In genomic region chr7:99498546-99498944, GRCh38 we compare ENCODE assay signal across 8 cellular contexts. TPM values are rescaled to one million over a fixed set of nuclear protein-coding genes. Genes with fewer than 3 reads are reported as not detected.
DNase-seq lines count a peak whose midpoint lies in the region; ATAC-seq, FAIRE-seq and TF ChIP-seq lines count a peak whose summit lies in the region.

No MANE protein-coding gene starts in this region.

- H3K4me1 ChIP-seq in HepG2 (ENCODE audit: insufficient read depth, low read length), result peaks cover 17% of the 10 kb centered on the region
- peaks cover 0 to 31% (median 24%) of the 10 kb centered on the region in 4 donors for H3K4me1 ChIP-seq in tibial nerve

- POLR2A ChIA-PET in HepG2 (lab: Yijun Ruan, JAX), result interaction anchor here (4.5 kb wide), 1 partner anchor 60 kb away, joined by 31 read pairs; the partner anchor contains the start of gene ZNF655

- peaks cover 40% of the 10 kb centered on the region for H3K79me2 ChIP-seq in HepG2 (ENCODE audit: insufficient read depth, low read length)

- TF ChIP-seq POLR2A in HepG2 (IDR thresholded peaks at IDR 0.05; ENCODE audit: insufficient read depth in 1 of 2, low read depth in 2 of 2, low read length in 2 of 2) (no peak), tibial nerve (IDR thresholded peaks at IDR 0.05) (no peak)

- no TSS peak for BruUV-seq in HepG2 (replicated peaks; lab: Mats Ljungman, UMichigan)

- intact Hi-C loops in HepG2 (cut with micrococcal nuclease; ENCODE audit: unreplicated experiment) (no loop called here), head of caudate nucleus (cut with DNase I) (no loop called here)

- H3K27ac Mint-ChIP-seq in activated naive CD4-positive, alpha-beta T cell treated with anti-CD3 and anti-CD28 coated beads, Interleukin-2, amount 10 ng/mL, durations not matched to agents 7 days and 5 days, result peak overlapping the region; percentile 100
- H3K27ac Mint-ChIP-seq in activated naive CD4-positive, alpha-beta T cell treated with anti-CD3 and anti-CD28 coated beads, Interleukin-2, amount 50 U/mL, for 72 hours, result peak overlapping the region; percentile 99 to 100

- DNase-seq in activated naive CD4-positive, alpha-beta T cell treated with anti-CD3 and anti-CD28 coated beads, Interleukin-2, amount 10 ng/mL, durations not matched to agents 7 days and 5 days, result no peak
- no peak for DNase-seq in activated naive CD4-positive, alpha-beta T cell (lab: John Stamatoyannopoulos, UW)
- DNase-seq in activated naive CD4-positive, alpha-beta T cell treated with anti-CD3 and anti-CD28 coated beads, Interleukin-2, amount 50 U/mL, for 72 hours (ENCODE audit: low spot score in 2 of 2), result no peak
- no peak for DNase-seq in HepG2 (ENCODE audit: low spot score)
- DNase-seq in tibial nerve (ENCODE audit: low spot score in 2 of 2), result no peak
- no peak for DNase-seq in activated CD4-positive, CD25-positive, alpha-beta regulatory T cell (lab: John Stamatoyannopoulos, UW)
- DNase-seq in head of caudate nucleus, result no peak

- peaks cover 17% of the 10 kb centered on the region for H4K20me1 ChIP-seq in HepG2 (ENCODE audit: insufficient read depth, low read length)

- no peak for TF ChIP-seq EP300 in HepG2 (IDR thresholded peaks at IDR 0.05; ENCODE audit: low read depth in 2 of 2, low read length in 2 of 2)
- no peak for TF ChIP-seq EP300 in HepG2 (CRISPR knock-in tag; IDR thresholded peaks at IDR 0.05; ENCODE audit: borderline replicate concordance)
- no peak for TF ChIP-seq EP300 in tibial nerve (IDR thresholded peaks at IDR 0.05)

- TF ChIP-seq CTCF in HepG2 (CRISPR knock-in tag; IDR thresholded peaks at IDR 0.05) (no peak), tibial nerve (IDR thresholded peaks at IDR 0.05) (no peak)

- CTCF ChIA-PET in activated naive CD4-positive, alpha-beta T cell treated with anti-CD3 and anti-CD28 coated beads, Interleukin-2, amount 10 ng/mL, durations not matched to agents 7 days and 5 days (lab: Charles Lee), result no interaction called here
- CTCF ChIA-PET in HepG2 (lab: Yijun Ruan, JAX; ENCODE audit: low intra/inter-chr PET ratio, low total read pairs), result no interaction called here

- H3K27me3 ChIP-seq in HepG2 (ENCODE audit: control insufficient read depth in 1 of 2, insufficient read depth in 2 of 2, low read length in 2 of 2), result no peaks in the 10 kb centered on the region; a peak in 1 of 5 replicates
- H3K27me3 ChIP-seq in tibial nerve, result no peaks in the 10 kb centered on the region

- peak overlapping the region; percentile 90 for H3K4me2 ChIP-seq in HepG2 (ENCODE audit: low read depth, low read length)

- ATAC-seq in activated naive CD4-positive, alpha-beta T cell treated with anti-CD3 and anti-CD28 coated beads, Interleukin-2, amount 50 U/mL, for 72 hours, result no peak
- ATAC-seq in HepG2 (peak; percentile 28), GM21447 (IDR thresholded peaks at IDR 0.05; ENCODE audit: unreplicated experiment) (no peak)

- peaks cover 12% of the 10 kb centered on the region for H3K9me3 Mint-ChIP-seq in activated naive CD4-positive, alpha-beta T cell treated with anti-CD3 and anti-CD28 coated beads, Interleukin-2, amount 10 ng/mL, durations not matched to agents 7 days and 5 days
- H3K9me3 Mint-ChIP-seq in activated naive CD4-positive, alpha-beta T cell treated with anti-CD3 and anti-CD28 coated beads, Interleukin-2, amount 50 U/mL, for 72 hours, result peaks cover 16 to 17% of the 10 kb centered on the region in 2 donors

- peaks cover 22% of the 10 kb centered on the region for H3K4me1 Mint-ChIP-seq in activated naive CD4-positive, alpha-beta T cell treated with anti-CD3 and anti-CD28 coated beads, Interleukin-2, amount 10 ng/mL, durations not matched to agents 7 days and 5 days

- 18% methylated on average over 2 of the region's 11 CpGs for WGBS in HepG2 (ENCODE audit: low lambda C conversion rate)
- 77 to 81% methylated on average over 10 to 11 of the region's 11 CpGs for WGBS in tibial nerve, 2 donors

- H3K27ac ChIP-seq in HepG2 (ENCODE audit: extremely low read length, insufficient read depth, low read length), result no peak overlapping the region
- peak overlapping the region in 1 of 4 donors; percentile 96 for H3K27ac ChIP-seq in tibial nerve

- peak overlapping the region; percentile 85 for H3K9ac ChIP-seq in HepG2 (ENCODE audit: insufficient read depth, low read depth, low read length)

- no peak overlapping the region for H2AFZ ChIP-seq in HepG2 (ENCODE audit: low read length)

- peak overlapping the region; percentile 96 for H3K4me3 Mint-ChIP-seq in activated naive CD4-positive, alpha-beta T cell treated with anti-CD3 and anti-CD28 coated beads, Interleukin-2, amount 10 ng/mL, durations not matched to agents 7 days and 5 days

- TF ChIP-seq RAD21 in HepG2 (CRISPR knock-in tag; IDR thresholded peaks at IDR 0.05), result no peak

- H3K9me3 ChIP-seq in HepG2 (ENCODE audit: low read length), result no peaks in the 10 kb centered on the region
- H3K9me3 ChIP-seq in tibial nerve, result peaks cover 0 to 17% (median 7%) of the 10 kb centered on the region in 4 donors

- H3K36me3 ChIP-seq in HepG2 (replicated peaks in 1 of 2; ENCODE audit: control insufficient read depth in 1 of 2, insufficient read depth in 2 of 2, low read length in 2 of 2) (peaks cover 9 to 18% of the 10 kb centered on the region in 2 experiments), tibial nerve (peaks cover 4 to 51% (median 20%) of the 10 kb centered on the region in 3 donors)

- in situ Hi-C loops in HepG2 (cut with HindIII; ENCODE audit: extremely low pct_ligation_motif_present, low pct_unique_long_range_greater_than_20kb), result no loop called here

- peaks cover 55% of the 10 kb centered on the region for H3K36me3 Mint-ChIP-seq in activated naive CD4-positive, alpha-beta T cell treated with anti-CD3 and anti-CD28 coated beads, Interleukin-2, amount 10 ng/mL, durations not matched to agents 7 days and 5 days
- peaks cover 63 to 69% of the 10 kb centered on the region in 2 donors for H3K36me3 Mint-ChIP-seq in activated naive CD4-positive, alpha-beta T cell treated with anti-CD3 and anti-CD28 coated beads, Interleukin-2, amount 50 U/mL, for 72 hours

- FAIRE-seq in HepG2 (lab: Jason Lieb, UNC), result no peak

- peaks cover 4% of the 10 kb centered on the region for H3K27me3 Mint-ChIP-seq in activated naive CD4-positive, alpha-beta T cell treated with anti-CD3 and anti-CD28 coated beads, Interleukin-2, amount 10 ng/mL, durations not matched to agents 7 days and 5 days

- H3K4me3 ChIP-seq in HepG2 (replicated peaks in 1 of 3; ENCODE audit: insufficient read depth in 1 of 3, low read depth in 2 of 3, low read length in 3 of 3), result peak overlapping the region; percentile 75 to 99 (median 98)
- H3K4me3 ChIP-seq in tibial nerve, result peak overlapping the region; percentile 57 to 87 (median 84)

RNA-seq across cellular contexts. Expression of gene ZNF394, which starts 1.5 kb away (rescaled TPM):
- total RNA-seq in activated naive CD4-positive, alpha-beta T cell treated with anti-CD3 and anti-CD28 coated beads, Interleukin-2, amount 50 U/mL, for 72 hours, result 10 to 100 TPM; 25.0 to 50.7 TPM
- 18.7 and 19.6 TPM in 2 replicates for total RNA-seq in HepG2 (2016; rRNA removed; fragmentation: Illumina TruSeq; extraction: Trizol)
- total RNA-seq in HepG2 (2016; cell fraction: cytosol; rRNA removed; fragmentation: Illumina TruSeq; extraction: Trizol; ENCODE audit: low read depth), result 14.4 and 15.6 TPM in 2 replicates
- 17.1 and 18.1 TPM in 2 replicates for total RNA-seq in HepG2 (2016; cell fraction: insoluble cytoplasmic fraction; rRNA removed; fragmentation: Illumina TruSeq; extraction: Trizol)
- total RNA-seq in HepG2 (2016; cell fraction: membrane; rRNA removed; fragmentation: Illumina TruSeq; extraction: Trizol), result 18.0 and 18.1 TPM in 2 replicates
- total RNA-seq in HepG2 (2016; cell fraction: nucleus; rRNA removed; fragmentation: Illumina TruSeq; extraction: Trizol), result 12.9 and 15.2 TPM in 2 replicates
- polyA plus RNA-seq in HepG2 (2011; rRNA removed), result 7.8 and 8.6 TPM in 2 replicates
- 6.9 and 7.2 TPM in 2 replicates for polyA plus RNA-seq in HepG2 (2011; cell fraction: cytosol; rRNA removed)
- polyA plus RNA-seq in HepG2 (2011; cell fraction: nucleus; rRNA removed), result 9.1 and 13.1 TPM in 2 replicates
- 7.0 and 7.3 TPM in 2 replicates for polyA plus RNA-seq in HepG2 (2012)
- polyA plus RNA-seq in HepG2 (2016; cell fraction: cytosol; fragmentation: Illumina TruSeq; extraction: Trizol; ENCODE audit: low read depth), result 2.2 and 2.9 TPM in 2 replicates
- polyA plus RNA-seq in HepG2 (2016; cell fraction: insoluble cytoplasmic fraction; fragmentation: Illumina TruSeq; extraction: Trizol; ENCODE audit: low read depth), result 12.0 and 13.7 TPM in 2 replicates
- polyA plus RNA-seq in HepG2 (2016; cell fraction: membrane; fragmentation: Illumina TruSeq; extraction: Trizol; ENCODE audit: low read depth), result 4.1 and 4.3 TPM in 2 replicates
- polyA plus RNA-seq in HepG2 (2016; cell fraction: nucleus; fragmentation: Illumina TruSeq; extraction: Trizol; ENCODE audit: insufficient read depth, low read depth), result 20.5 and 23.9 TPM in 2 replicates
- polyA minus RNA-seq in HepG2 (2011; rRNA and poly(A)+ RNA removed; ENCODE audit: low replicate concordance), result 9.5 and 16.3 TPM in 2 replicates
- 7.2 and 9.4 TPM in 2 replicates for polyA minus RNA-seq in HepG2 (2011; cell fraction: cytosol; rRNA and poly(A)+ RNA removed)
- 20.2 and 23.1 TPM in 2 replicates for polyA minus RNA-seq in HepG2 (2011; cell fraction: nucleus; rRNA and poly(A)+ RNA removed)
- total RNA-seq in tibial nerve, result 10 to 100 TPM; 36.9 to 47.3 (median 44.5) TPM

RNA-seq across cellular contexts. Expression of gene ZKSCAN5, which starts 5.9 kb away (rescaled TPM):
- total RNA-seq in activated naive CD4-positive, alpha-beta T cell treated with anti-CD3 and anti-CD28 coated beads, Interleukin-2, amount 50 U/mL, for 72 hours, result 10 to 100 TPM in 1 of 2 donors, 1 to 10 TPM in 1; 9.6 to 14.0 TPM
- total RNA-seq in HepG2 (2016; rRNA removed; fragmentation: Illumina TruSeq; extraction: Trizol) (11.7 and 14.4 TPM in 2 replicates), tibial nerve (10 to 100 TPM in 2 of 4 donors, 1 to 10 TPM in 2; 9.0 to 11.7 (median 9.9) TPM)
- 2.1 and 2.3 TPM in 2 replicates for total RNA-seq in HepG2 (2016; cell fraction: cytosol; rRNA removed; fragmentation: Illumina TruSeq; extraction: Trizol; ENCODE audit: low read depth)
- total RNA-seq in HepG2 (2016; cell fraction: insoluble cytoplasmic fraction; rRNA removed; fragmentation: Illumina TruSeq; extraction: Trizol), result 11.7 and 14.5 TPM in 2 replicates
- 7.0 and 7.8 TPM in 2 replicates for total RNA-seq in HepG2 (2016; cell fraction: membrane; rRNA removed; fragmentation: Illumina TruSeq; extraction: Trizol)
- 7.9 and 10.0 TPM in 2 replicates for total RNA-seq in HepG2 (2016; cell fraction: nucleus; rRNA removed; fragmentation: Illumina TruSeq; extraction: Trizol)
- 5.2 and 5.5 TPM in 2 replicates for polyA plus RNA-seq in HepG2 (2011; rRNA removed)
- polyA plus RNA-seq in HepG2 (2011; cell fraction: cytosol; rRNA removed), result 3.4 and 4.6 TPM in 2 replicates
- polyA plus RNA-seq in HepG2 (2011; cell fraction: nucleus; rRNA removed), result 4.1 and 5.2 TPM in 2 replicates
- polyA plus RNA-seq in HepG2 (2012), result 5.5 and 5.7 TPM in 2 replicates
- 1.1 TPM in 2 replicates for polyA plus RNA-seq in HepG2 (2016; cell fraction: cytosol; fragmentation: Illumina TruSeq; extraction: Trizol; ENCODE audit: low read depth)
- polyA plus RNA-seq in HepG2 (2016; cell fraction: insoluble cytoplasmic fraction; fragmentation: Illumina TruSeq; extraction: Trizol; ENCODE audit: low read depth), result 11.4 and 12.4 TPM in 2 replicates
- polyA plus RNA-seq in HepG2 (2016; cell fraction: membrane; fragmentation: Illumina TruSeq; extraction: Trizol; ENCODE audit: low read depth), result 3.6 and 3.8 TPM in 2 replicates
- polyA plus RNA-seq in HepG2 (2016; cell fraction: nucleus; fragmentation: Illumina TruSeq; extraction: Trizol; ENCODE audit: insufficient read depth, low read depth), result 12.5 and 12.6 TPM in 2 replicates
- 10.3 and 16.0 TPM in 2 replicates for polyA minus RNA-seq in HepG2 (2011; rRNA and poly(A)+ RNA removed; ENCODE audit: low replicate concordance)
- polyA minus RNA-seq in HepG2 (2011; cell fraction: cytosol; rRNA and poly(A)+ RNA removed), result 6.9 and 7.2 TPM in 2 replicates
- polyA minus RNA-seq in HepG2 (2011; cell fraction: nucleus; rRNA and poly(A)+ RNA removed), result 13.4 and 16.0 TPM in 2 replicates

RNA-seq across cellular contexts. Expression of gene ZNF789, which starts 25.9 kb away (rescaled TPM):
- total RNA-seq in activated naive CD4-positive, alpha-beta T cell treated with anti-CD3 and anti-CD28 coated beads, Interleukin-2, amount 50 U/mL, for 72 hours, result 10 to 100 TPM; 21.5 to 49.7 TPM
- total RNA-seq in HepG2 (2016; rRNA removed; fragmentation: Illumina TruSeq; extraction: Trizol) (15.3 and 19.8 TPM in 2 replicates), tibial nerve (10 to 100 TPM in 3 of 4 donors, 1 to 10 TPM in 1; 7.4 to 16.5 (median 12.1) TPM)
- 3.7 and 4.4 TPM in 2 replicates for total RNA-seq in HepG2 (2016; cell fraction: cytosol; rRNA removed; fragmentation: Illumina TruSeq; extraction: Trizol; ENCODE audit: low read depth)
- total RNA-seq in HepG2 (2016; cell fraction: insoluble cytoplasmic fraction; rRNA removed; fragmentation: Illumina TruSeq; extraction: Trizol), result 15.1 and 21.5 TPM in 2 replicates
- 7.7 and 8.6 TPM in 2 replicates for total RNA-seq in HepG2 (2016; cell fraction: membrane; rRNA removed; fragmentation: Illumina TruSeq; extraction: Trizol)
- total RNA-seq in HepG2 (2016; cell fraction: nucleus; rRNA removed; fragmentation: Illumina TruSeq; extraction: Trizol), result 26.7 and 33.3 TPM in 2 replicates
- 23.6 and 25.1 TPM in 2 replicates for polyA plus RNA-seq in HepG2 (2011; rRNA removed)
- polyA plus RNA-seq in HepG2 (2011; cell fraction: cytosol; rRNA removed), result 5.3 and 6.0 TPM in 2 replicates
- polyA plus RNA-seq in HepG2 (2011; cell fraction: nucleus; rRNA removed), result 37.8 and 43.5 TPM in 2 replicates
- polyA plus RNA-seq in HepG2 (2012), result 14.1 and 19.0 TPM in 2 replicates
- 1.8 and 2.2 TPM in 2 replicates for polyA plus RNA-seq in HepG2 (2016; cell fraction: cytosol; fragmentation: Illumina TruSeq; extraction: Trizol; ENCODE audit: low read depth)
- polyA plus RNA-seq in HepG2 (2016; cell fraction: insoluble cytoplasmic fraction; fragmentation: Illumina TruSeq; extraction: Trizol; ENCODE audit: low read depth), result 13.3 and 13.4 TPM in 2 replicates
- polyA plus RNA-seq in HepG2 (2016; cell fraction: membrane; fragmentation: Illumina TruSeq; extraction: Trizol; ENCODE audit: low read depth), result 4.7 and 4.8 TPM in 2 replicates
- 98.8 and 103 TPM in 2 replicates for polyA plus RNA-seq in HepG2 (2016; cell fraction: nucleus; fragmentation: Illumina TruSeq; extraction: Trizol; ENCODE audit: insufficient read depth, low read depth)
- 12.0 and 13.0 TPM in 2 replicates for polyA minus RNA-seq in HepG2 (2011; rRNA and poly(A)+ RNA removed; ENCODE audit: low replicate concordance)
- 3.8 and 4.5 TPM in 2 replicates for polyA minus RNA-seq in HepG2 (2011; cell fraction: cytosol; rRNA and poly(A)+ RNA removed)
- polyA minus RNA-seq in HepG2 (2011; cell fraction: nucleus; rRNA and poly(A)+ RNA removed), result 35.5 and 38.5 TPM in 2 replicates

RNA-seq across cellular contexts. Expression of gene ATP5MF, which starts 32.6 kb away (rescaled TPM):
- 100 to 1,000 TPM; 287 to 438 TPM for total RNA-seq in activated naive CD4-positive, alpha-beta T cell treated with anti-CD3 and anti-CD28 coated beads, Interleukin-2, amount 50 U/mL, for 72 hours
- total RNA-seq in HepG2 (2016; rRNA removed; fragmentation: Illumina TruSeq; extraction: Trizol) (763 and 795 TPM in 2 replicates), tibial nerve (100 to 1,000 TPM; 127 to 656 (median 375) TPM)
- 192 and 225 TPM in 2 replicates for total RNA-seq in HepG2 (2016; cell fraction: cytosol; rRNA removed; fragmentation: Illumina TruSeq; extraction: Trizol; ENCODE audit: low read depth)
- total RNA-seq in HepG2 (2016; cell fraction: insoluble cytoplasmic fraction; rRNA removed; fragmentation: Illumina TruSeq; extraction: Trizol), result 739 and 853 TPM in 2 replicates
- total RNA-seq in HepG2 (2016; cell fraction: membrane; rRNA removed; fragmentation: Illumina TruSeq; extraction: Trizol), result 219 and 221 TPM in 2 replicates
- 218 and 231 TPM in 2 replicates for total RNA-seq in HepG2 (2016; cell fraction: nucleus; rRNA removed; fragmentation: Illumina TruSeq; extraction: Trizol)
- polyA plus RNA-seq in HepG2 (2011; rRNA removed), result 499 and 597 TPM in 2 replicates
- polyA plus RNA-seq in HepG2 (2011; cell fraction: cytosol; rRNA removed), result 2,085 and 3,530 TPM in 2 replicates
- polyA plus RNA-seq in HepG2 (2011; cell fraction: nucleus; rRNA removed), result 244 and 284 TPM in 2 replicates
- 637 and 680 TPM in 2 replicates for polyA plus RNA-seq in HepG2 (2012)
- 248 and 262 TPM in 2 replicates for polyA plus RNA-seq in HepG2 (2016; cell fraction: cytosol; fragmentation: Illumina TruSeq; extraction: Trizol; ENCODE audit: low read depth)
- 929 and 1,047 TPM in 2 replicates for polyA plus RNA-seq in HepG2 (2016; cell fraction: insoluble cytoplasmic fraction; fragmentation: Illumina TruSeq; extraction: Trizol; ENCODE audit: low read depth)
- 251 and 271 TPM in 2 replicates for polyA plus RNA-seq in HepG2 (2016; cell fraction: membrane; fragmentation: Illumina TruSeq; extraction: Trizol; ENCODE audit: low read depth)
- 503 and 520 TPM in 2 replicates for polyA plus RNA-seq in HepG2 (2016; cell fraction: nucleus; fragmentation: Illumina TruSeq; extraction: Trizol; ENCODE audit: insufficient read depth, low read depth)
- 52.9 and 245 TPM in 2 replicates for polyA minus RNA-seq in HepG2 (2011; rRNA and poly(A)+ RNA removed; ENCODE audit: low replicate concordance)
- 117 and 125 TPM in 2 replicates for polyA minus RNA-seq in HepG2 (2011; cell fraction: cytosol; rRNA and poly(A)+ RNA removed)
- polyA minus RNA-seq in HepG2 (2011; cell fraction: nucleus; rRNA and poly(A)+ RNA removed), result 49.1 and 56.3 TPM in 2 replicates

RNA-seq across cellular contexts. Expression of gene FAM200A, which starts 53.4 kb away (rescaled TPM):
- total RNA-seq in activated naive CD4-positive, alpha-beta T cell treated with anti-CD3 and anti-CD28 coated beads, Interleukin-2, amount 50 U/mL, for 72 hours, result 1 to 10 TPM; 2.2 to 5.4 TPM
- total RNA-seq in HepG2 (2016; rRNA removed; fragmentation: Illumina TruSeq; extraction: Trizol) (6.3 and 10.4 TPM in 2 replicates), tibial nerve (1 to 10 TPM; 4.8 to 8.8 (median 5.6) TPM)
- 1.0 and 1.3 TPM in 2 replicates for total RNA-seq in HepG2 (2016; cell fraction: cytosol; rRNA removed; fragmentation: Illumina TruSeq; extraction: Trizol; ENCODE audit: low read depth)
- total RNA-seq in HepG2 (2016; cell fraction: insoluble cytoplasmic fraction; rRNA removed; fragmentation: Illumina TruSeq; extraction: Trizol), result 6.0 and 8.6 TPM in 2 replicates
- total RNA-seq in HepG2 (2016; cell fraction: membrane; rRNA removed; fragmentation: Illumina TruSeq; extraction: Trizol), result 3.2 and 3.9 TPM in 2 replicates
- total RNA-seq in HepG2 (2016; cell fraction: nucleus; rRNA removed; fragmentation: Illumina TruSeq; extraction: Trizol), result 3.5 and 4.0 TPM in 2 replicates
- 4.7 and 5.4 TPM in 2 replicates for polyA plus RNA-seq in HepG2 (2011; rRNA removed)
- polyA plus RNA-seq in HepG2 (2011; cell fraction: cytosol; rRNA removed), result 3.4 and 4.4 TPM in 2 replicates
- 0.87 and 1.9 TPM in 2 replicates for polyA plus RNA-seq in HepG2 (2011; cell fraction: nucleus; rRNA removed)
- 4.5 and 5.0 TPM in 2 replicates for polyA plus RNA-seq in HepG2 (2012)
- polyA plus RNA-seq in HepG2 (2016; cell fraction: cytosol; fragmentation: Illumina TruSeq; extraction: Trizol; ENCODE audit: low read depth), result 0.53 and 0.85 TPM in 2 replicates
- 8.3 and 10.1 TPM in 2 replicates for polyA plus RNA-seq in HepG2 (2016; cell fraction: insoluble cytoplasmic fraction; fragmentation: Illumina TruSeq; extraction: Trizol; ENCODE audit: low read depth)
- polyA plus RNA-seq in HepG2 (2016; cell fraction: membrane; fragmentation: Illumina TruSeq; extraction: Trizol; ENCODE audit: low read depth), result 1.4 and 1.9 TPM in 2 replicates
- 5.9 and 6.7 TPM in 2 replicates for polyA plus RNA-seq in HepG2 (2016; cell fraction: nucleus; fragmentation: Illumina TruSeq; extraction: Trizol; ENCODE audit: insufficient read depth, low read depth)
- 1.1 and 3.9 TPM in 2 replicates for polyA minus RNA-seq in HepG2 (2011; rRNA and poly(A)+ RNA removed; ENCODE audit: low replicate concordance)
- polyA minus RNA-seq in HepG2 (2011; cell fraction: cytosol; rRNA and poly(A)+ RNA removed), result 2.8 and 3.8 TPM in 2 replicates
- 6.2 and 7.5 TPM in 2 replicates for polyA minus RNA-seq in HepG2 (2011; cell fraction: nucleus; rRNA and poly(A)+ RNA removed)
